Comparison of ENCODE assay signal across 15 cellular contexts in the genomic region with DNA sequence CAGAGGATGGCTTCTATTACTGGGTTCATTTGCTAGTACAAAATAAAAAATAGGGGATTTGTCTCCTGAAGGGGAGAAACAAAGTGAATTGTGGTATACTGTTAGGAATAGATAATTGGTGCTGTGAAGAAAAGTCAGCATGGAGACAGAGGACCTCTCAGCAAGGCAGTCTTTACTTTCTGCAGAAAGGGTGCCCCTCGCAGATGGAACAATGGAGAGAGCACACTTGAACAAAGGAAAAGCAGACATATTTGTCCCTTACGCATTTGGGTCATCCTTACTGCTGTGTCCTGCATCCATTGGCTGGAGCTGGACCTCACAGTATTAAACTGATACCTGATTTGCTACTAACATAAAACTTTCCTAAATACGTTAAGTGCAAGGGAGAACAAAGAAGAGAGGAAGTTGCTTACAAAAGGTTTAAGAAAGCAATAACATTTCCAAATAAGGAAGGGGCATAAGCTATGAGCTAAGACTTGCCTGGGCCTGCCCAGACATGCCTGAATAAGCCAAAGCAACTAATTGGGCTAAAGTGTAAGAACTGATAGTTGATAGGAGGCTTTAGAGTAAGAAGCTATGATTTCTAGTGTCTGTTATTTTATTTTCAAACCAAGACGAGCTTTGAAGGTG.
DNase-seq lines count a peak whose midpoint lies in the region; ATAC-seq and TF ChIP-seq lines count a peak whose summit lies in the region.
"Had no signal": no experiment of that assay in that cellular context is flagged by ENCODE, and none has a peak within 500 bp of the region (broad histone marks: within the 10 kb centered on the region; RNA-seq: fewer than 3 reads in every experiment).

No MANE protein-coding gene starts in this region.

- ATAC-seq in activated CD8-positive, alpha-beta T cell treated with anti-CD3 and anti-CD28 coated beads for 36 hours, result no peak
- ATAC-seq in GM21423 (IDR thresholded peaks at IDR 0.05; ENCODE audit: unreplicated experiment), result no peak

- POLR2A ChIA-PET in HEK293 (lab: Yijun Ruan, JAX), result no interaction called here
- POLR2A ChIA-PET in activated CD8-positive, alpha-beta T cell treated with anti-CD3 and anti-CD28 coated beads for 36 hours (lab: Charles Lee), result no interaction called here

- H3K4me3 ChIP-seq in HEK293 (ENCODE audit: low read depth, low read length) (no peak overlapping the region), foreskin fibroblast (ENCODE audit: low read depth in 1 of 2, low read length in 2 of 2) (no peak overlapping the region)
- H3K4me3 ChIP-seq: lung, upper lobe of left lung had no signal

- H3K4me1 ChIP-seq in HEK293 (ENCODE audit: control insufficient read depth, insufficient read depth, low read length), result no peaks in the 10 kb centered on the region
- H3K4me1 ChIP-seq: upper lobe of left lung had no signal

- peaks cover 4 to 13% of the 10 kb centered on the region in 2 experiments; a peak in 2 of 3 replicates for H3K36me3 ChIP-seq in HEK293 (ENCODE audit: control insufficient read depth in 2 of 2, insufficient read depth in 1 of 2, low read length in 2 of 2)

- H3K27ac ChIP-seq in HEK293 (ENCODE audit: extremely low read depth, low read depth, low read length), result no peak overlapping the region
- H3K27ac ChIP-seq: upper lobe of left lung had no signal

- TF ChIP-seq CTCF in HEK293 (tag by site-specific recombination; IDR thresholded peaks at IDR 0.05), result no peak
- TF ChIP-seq CTCF in activated CD8-positive, alpha-beta T cell treated with anti-CD3 and anti-CD28 coated beads for 36 hours (IDR thresholded peaks at IDR 0.05), result no peak
- no peak for TF ChIP-seq CTCF in foreskin fibroblast (IDR thresholded peaks at IDR 0.05; ENCODE audit: low read depth, low read length)

- peak overlapping the region; percentile 75 for H3K27ac Mint-ChIP-seq in activated CD8-positive, alpha-beta T cell treated with anti-CD3 and anti-CD28 coated beads for 36 hours

- DNase-seq in DMS 273 (lab: John Stamatoyannopoulos, UW; ENCODE audit: unreplicated experiment), result peak; percentile 25
- DNase-seq in DMS 273 treated with DMSO at 0.1 percent for 48 hours (lab: John Stamatoyannopoulos, UW), result no peak
- DNase-seq in activated CD8-positive, alpha-beta T cell treated with anti-CD3 and anti-CD28 coated beads for 36 hours, result peak; percentile 9
- peak; percentile 16 to 48 for DNase-seq in foreskin fibroblast
- DNase-seq in NCI-H2196 (lab: John Stamatoyannopoulos, UW; ENCODE audit: unreplicated experiment), result no peak
- no peak for DNase-seq in NCI-H524 treated with DMSO at 0.1 percent for 48 hours (lab: John Stamatoyannopoulos, UW)
- DNase-seq: 8988T; activated CD8-positive, alpha-beta memory T cell treated with anti-CD3 and anti-CD28 coated beads, Interleukin-2, amount 50 U/mL, for 48 hours; DMS153; hypothalamus; NCI-H446 treated with DMSO at 0.1 percent for 48 hours; upper lobe of left lung had no signal

- H3K4me3 Mint-ChIP-seq in activated CD8-positive, alpha-beta T cell treated with anti-CD3 and anti-CD28 coated beads for 36 hours, result no peak overlapping the region

- peaks cover 47% of the 10 kb centered on the region for H3K36me3 Mint-ChIP-seq in activated CD8-positive, alpha-beta T cell treated with anti-CD3 and anti-CD28 coated beads for 36 hours (ENCODE audit: low read depth)

- CTCF ChIA-PET in HEK293 (lab: Yijun Ruan, JAX), result interaction anchor here (0.6 kb wide), 4 partner anchors 52 to 630 kb away, joined by 3 to 6 read pairs (median 4); no protein-coding TSS in a partner anchor
- CTCF ChIA-PET in activated CD8-positive, alpha-beta T cell treated with anti-CD3 and anti-CD28 coated beads for 36 hours (lab: Charles Lee), result interaction anchor here (3.0 to 8.9 kb wide), 2 partner anchors 77 to 418 kb away, joined by 14 to 116 read pairs; no protein-coding TSS in a partner anchor

- peaks cover 25% of the 10 kb centered on the region for H3K4me1 Mint-ChIP-seq in activated CD8-positive, alpha-beta T cell treated with anti-CD3 and anti-CD28 coated beads for 36 hours (ENCODE audit: low read depth)

- H3K27me3 Mint-ChIP-seq in activated CD8-positive, alpha-beta T cell treated with anti-CD3 and anti-CD28 coated beads for 36 hours, result no peaks in the 10 kb centered on the region

- intact Hi-C loops in activated CD8-positive, alpha-beta T cell treated with anti-CD3 and anti-CD28 coated beads for 36 hours (cut with micrococcal nuclease), result no loop called here

- H3K9me3 ChIP-seq in HEK293 (ENCODE audit: control insufficient read depth, insufficient read depth, low read depth, low read length), result no peaks in the 10 kb centered on the region

- H3K9me3 Mint-ChIP-seq in activated CD8-positive, alpha-beta T cell treated with anti-CD3 and anti-CD28 coated beads for 36 hours, result peaks cover 13% of the 10 kb centered on the region

TF ChIP-seq in HEK293, 187 proteins besides CTCF, POLR2A, EP300 and RAD21 (continues in another document):
- TF ChIP-seq, protein P1, sequence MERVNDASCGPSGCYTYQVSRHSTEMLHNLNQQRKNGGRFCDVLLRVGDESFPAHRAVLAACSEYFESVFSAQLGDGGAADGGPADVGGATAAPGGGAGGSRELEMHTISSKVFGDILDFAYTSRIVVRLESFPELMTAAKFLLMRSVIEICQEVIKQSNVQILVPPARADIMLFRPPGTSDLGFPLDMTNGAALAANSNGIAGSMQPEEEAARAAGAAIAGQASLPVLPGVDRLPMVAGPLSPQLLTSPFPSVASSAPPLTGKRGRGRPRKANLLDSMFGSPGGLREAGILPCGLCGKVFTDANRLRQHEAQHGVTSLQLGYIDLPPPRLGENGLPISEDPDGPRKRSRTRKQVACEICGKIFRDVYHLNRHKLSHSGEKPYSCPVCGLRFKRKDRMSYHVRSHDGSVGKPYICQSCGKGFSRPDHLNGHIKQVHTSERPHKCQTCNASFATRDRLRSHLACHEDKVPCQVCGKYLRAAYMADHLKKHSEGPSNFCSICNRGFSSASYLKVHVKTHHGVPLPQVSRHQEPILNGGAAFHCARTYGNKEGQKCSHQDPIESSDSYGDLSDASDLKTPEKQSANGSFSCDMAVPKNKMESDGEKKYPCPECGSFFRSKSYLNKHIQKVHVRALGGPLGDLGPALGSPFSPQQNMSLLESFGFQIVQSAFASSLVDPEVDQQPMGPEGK (tag by site-specific recombination; IDR thresholded peaks at IDR 0.05), result no peak
- TF ChIP-seq, protein P2, sequence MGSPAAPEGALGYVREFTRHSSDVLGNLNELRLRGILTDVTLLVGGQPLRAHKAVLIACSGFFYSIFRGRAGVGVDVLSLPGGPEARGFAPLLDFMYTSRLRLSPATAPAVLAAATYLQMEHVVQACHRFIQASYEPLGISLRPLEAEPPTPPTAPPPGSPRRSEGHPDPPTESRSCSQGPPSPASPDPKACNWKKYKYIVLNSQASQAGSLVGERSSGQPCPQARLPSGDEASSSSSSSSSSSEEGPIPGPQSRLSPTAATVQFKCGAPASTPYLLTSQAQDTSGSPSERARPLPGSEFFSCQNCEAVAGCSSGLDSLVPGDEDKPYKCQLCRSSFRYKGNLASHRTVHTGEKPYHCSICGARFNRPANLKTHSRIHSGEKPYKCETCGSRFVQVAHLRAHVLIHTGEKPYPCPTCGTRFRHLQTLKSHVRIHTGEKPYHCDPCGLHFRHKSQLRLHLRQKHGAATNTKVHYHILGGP (tag by site-specific recombination; IDR thresholded peaks at IDR 0.05), result no peak
- TF ChIP-seq ZNF785 (tag by site-specific recombination; IDR thresholded peaks at IDR 0.05) (no peak), ZNF544 (tag by site-specific recombination; IDR thresholded peaks at IDR 0.05) (no peak), ZNF561 (tag by site-specific recombination; IDR thresholded peaks at IDR 0.05; ENCODE audit: borderline replicate concordance) (peak; percentile 91), MZF1 (tag by site-specific recombination; IDR thresholded peaks at IDR 0.05; ENCODE audit: borderline replicate concordance) (peak; percentile 42; the same call in 1 of the 2 replicates), TRIM28 (IDR thresholded peaks at IDR 0.05; ENCODE audit: borderline replicate concordance, low read length) (peak; percentile 99), ZIC2 (tag by site-specific recombination; IDR thresholded peaks at IDR 0.05) (no peak), ZNF140 (tag by site-specific recombination; IDR thresholded peaks at IDR 0.05) (no peak), GFI1B (tag by site-specific recombination; IDR thresholded peaks at IDR 0.05) (no peak), ZNF133 (tag by site-specific recombination; IDR thresholded peaks at IDR 0.05) (peak; percentile 18; the same call in 1 of the 2 replicates)

Comparison
In these comparisons a context has a peak if more than half of its experiments do, and no peak if none do; other contexts are left out.
1. DNase-seq: peak in DMS 273 (single experiment), activated CD8-positive, alpha-beta T cell treated with anti-CD3 and anti-CD28 coated beads for 36 hours (single experiment) and foreskin fibroblast (2 of 2); none in DMS 273 treated with DMSO at 0.1 percent for 48 hours (single experiment), NCI-H2196 (single experiment) and NCI-H524 treated with DMSO at 0.1 percent for 48 hours (single experiment).